Comparison of ENCODE assay signal across 1 cellular context in genomic region chr13:27967203-27967735, GRCh38.
TF ChIP-seq lines count a peak whose summit lies in the region.

No MANE protein-coding gene starts in this region.

TF ChIP-seq in HCT116, 20 proteins besides CTCF, POLR2A, EP300 and RAD21 (continued from another document):
- TF ChIP-seq REST (IDR thresholded peaks at IDR 0.05; ENCODE audit: low read depth) (no peak), YY1 (IDR thresholded peaks at IDR 0.05; ENCODE audit: extremely low read depth, insufficient replicate concordance, low read depth, low read length) (no peak), ZNF274 (IDR thresholded peaks at IDR 0.05; ENCODE audit: low read depth, low read length) (no peak), ZFX (IDR thresholded peaks at IDR 0.05) (no peak), SRF (IDR thresholded peaks at IDR 0.05; ENCODE audit: low read depth) (no peak), EZH2 (IDR thresholded peaks at IDR 0.05) (no peak)
